Comparison of ENCODE assay signal across 17 cellular contexts in the genomic region with DNA sequence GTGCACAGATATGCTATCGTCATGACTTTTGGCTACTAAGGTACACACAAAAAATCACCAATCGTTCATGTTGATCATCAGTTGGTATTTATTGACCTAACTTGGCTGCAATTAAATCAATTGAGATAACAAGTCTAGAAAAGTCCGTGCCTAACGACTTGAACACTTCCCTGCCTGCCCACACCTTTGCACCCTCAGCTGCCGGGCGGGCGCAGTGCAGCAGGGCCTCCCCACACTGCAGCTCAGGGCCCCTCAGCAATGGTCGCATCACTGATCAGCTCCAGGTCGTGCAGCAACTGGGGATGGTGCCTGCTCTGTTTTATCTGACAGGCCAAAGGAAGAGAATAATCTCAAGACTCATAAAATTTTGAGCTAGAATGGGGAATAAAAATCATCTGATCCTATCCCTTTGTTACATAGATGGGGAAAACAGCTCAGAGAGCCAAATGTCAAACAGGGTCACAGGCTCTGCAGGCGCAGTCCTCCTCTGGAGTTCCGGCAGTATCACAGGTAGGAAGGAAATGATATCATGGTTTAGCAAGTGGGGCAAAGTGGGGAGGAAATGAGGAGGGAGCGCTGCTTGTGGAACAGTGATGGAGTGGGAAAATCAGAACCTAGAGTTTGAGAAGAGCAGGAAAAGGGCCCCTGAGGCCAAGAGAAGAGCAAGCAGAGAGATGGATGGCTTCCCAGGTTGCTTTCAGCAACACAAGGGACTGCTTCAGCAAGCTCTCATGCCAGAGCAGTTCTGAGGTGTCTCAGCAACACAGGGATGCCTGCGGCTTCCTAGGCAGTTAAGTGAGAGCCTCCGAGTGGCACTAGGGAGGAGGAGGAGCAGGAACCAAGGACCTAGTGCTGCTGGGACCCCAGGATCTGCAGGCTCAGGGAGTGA. TPM values are rescaled to one million over a fixed set of nuclear protein-coding genes. Genes with fewer than 3 reads are reported as not detected.
A peak's percentile ranks its signal among the peaks of the same experiment; 100 is the strongest.
DNase-seq lines count a peak whose midpoint lies in the region; ATAC-seq and TF ChIP-seq lines count a peak whose summit lies in the region.
"Had no signal": no experiment of that assay in that cellular context is flagged by ENCODE, and none has a peak within 500 bp of the region (broad histone marks: within the 10 kb centered on the region; RNA-seq: fewer than 3 reads in every experiment).

No MANE protein-coding gene starts in this region.

- H3K36me3 ChIP-seq in CD8-positive, alpha-beta T cell (ENCODE audit: insufficient read depth, low read length), result peaks cover 5% of the 10 kb centered on the region
- H3K36me3 ChIP-seq in mesodermal cell (ENCODE audit: control insufficient read depth, insufficient read depth, low read length), result peaks cover 62% of the 10 kb centered on the region

- 82 to 95% methylated on average over 11 to 14 of the region's 14 CpGs for WGBS in mesodermal cell (ENCODE audit: insufficient coverage in 2 of 2), 2 experiments

- no peak for TF ChIP-seq CTCF in CD8-positive, alpha-beta T cell (IDR thresholded peaks at IDR 0.05)

- peak; percentile 44 for DNase-seq in AG08395 (ENCODE audit: low spot score)
- DNase-seq in CD8-positive, alpha-beta T cell, result no peak
- no peak for DNase-seq in activated T-helper 1 cell treated with anti-CD3 and anti-CD28 coated beads, Interleukin-12 subunit alpha, Interleukin-12 subunit beta, Interleukin-2, Interleukin-4 antibody, amounts not matched to agents 30 ng/mL and 10 ng/mL and 1 ng/mL, durations not matched to agents 14 hours and 24 hours and 36 hours (ENCODE audit: low spot score)
- DNase-seq in NOMO-1 treated with dmso at 0.1 percent for 144 hours (lab: John Stamatoyannopoulos, UW; ENCODE audit: unreplicated experiment), result no peak
- DNase-seq in NCI-H510A (lab: John Stamatoyannopoulos, UW), result no peak
- no peak for DNase-seq in iPS-NIHi11 (ENCODE audit: low spot score)
- no peak for DNase-seq in ureter (ENCODE audit: low spot score)
- DNase-seq: activated CD4-positive, alpha-beta T cell treated with anti-CD3 and anti-CD28 coated beads for 48 hours; DMS 273 treated with DMSO at 0.1 percent for 48 hours; immature natural killer cell; NCI-H146; retina had no signal

- H3K27ac Mint-ChIP-seq in CD8-positive, alpha-beta T cell, result peak overlapping the region; percentile 16
- peak overlapping the region; percentile 5 for H3K27ac Mint-ChIP-seq in activated T-helper 1 cell treated with anti-CD3 and anti-CD28 coated beads, Interleukin-12 subunit alpha, Interleukin-12 subunit beta, Interleukin-2, Interleukin-4 antibody, amounts not matched to agents 30 ng/mL and 10 ng/mL and 1 ng/mL, durations not matched to agents 14 hours and 24 hours and 36 hours

- H3K9me3 Mint-ChIP-seq in CD8-positive, alpha-beta T cell, result no peaks in the 10 kb centered on the region
- no peaks in the 10 kb centered on the region for H3K9me3 Mint-ChIP-seq in activated T-helper 1 cell treated with anti-CD3 and anti-CD28 coated beads, Interleukin-12 subunit alpha, Interleukin-12 subunit beta, Interleukin-2, Interleukin-4 antibody, amounts not matched to agents 30 ng/mL and 10 ng/mL and 1 ng/mL, durations not matched to agents 14 hours and 24 hours and 36 hours
- H3K9me3 Mint-ChIP-seq: immature natural killer cell had no signal

- no peaks in the 10 kb centered on the region for H3K27me3 ChIP-seq in CD8-positive, alpha-beta T cell (ENCODE audit: insufficient read depth, low read length)
- H3K27me3 ChIP-seq: SJSA1 had no signal

- POLR2A ChIA-PET in CD8-positive, alpha-beta T cell (lab: Charles Lee), result no interaction called here

- CTCF ChIA-PET in CD8-positive, alpha-beta T cell (lab: Charles Lee), result no interaction called here

- no peak overlapping the region for H3K4me3 ChIP-seq in CD8-positive, alpha-beta T cell (ENCODE audit: low read depth, low read length)
- H3K4me3 ChIP-seq in mesodermal cell (ENCODE audit: extremely low read depth, insufficient read depth, low read length, poor library complexity, severe bottlenecking), result no peak overlapping the region
- H3K4me3 ChIP-seq: coronary artery, lung, SJSA1 had no signal

- no peak overlapping the region for H3K27ac ChIP-seq in CD8-positive, alpha-beta T cell (ENCODE audit: low read depth, low read length)
- H3K27ac ChIP-seq in mesodermal cell (ENCODE audit: low read depth, low read length, severe bottlenecking), result peak overlapping the region; percentile 10
- H3K27ac ChIP-seq: epithelial cell of prostate, SJSA1 had no signal

- intact Hi-C loops in CD8-positive, alpha-beta T cell (cut with DNase I, micrococcal nuclease), result no loop called here
- intact Hi-C loops in activated T-helper 1 cell treated with anti-CD3 and anti-CD28 coated beads, Interleukin-12 subunit alpha, Interleukin-12 subunit beta, Interleukin-2, Interleukin-4 antibody, amounts not matched to agents 30 ng/mL and 10 ng/mL and 1 ng/mL, durations not matched to agents 14 hours and 24 hours and 36 hours (cut with micrococcal nuclease), result no loop called here

- no peaks in the 10 kb centered on the region for H3K4me1 ChIP-seq in CD8-positive, alpha-beta T cell (ENCODE audit: insufficient read depth, low read length)
- peaks cover 20% of the 10 kb centered on the region for H3K4me1 ChIP-seq in mesodermal cell (ENCODE audit: control insufficient read depth, insufficient read depth, low read length, poor library complexity, severe bottlenecking)

- no peak for ATAC-seq in CD8-positive, alpha-beta T cell

- peaks cover 46% of the 10 kb centered on the region for H3K36me3 Mint-ChIP-seq in CD8-positive, alpha-beta T cell
- peaks cover 18% of the 10 kb centered on the region for H3K36me3 Mint-ChIP-seq in activated T-helper 1 cell treated with anti-CD3 and anti-CD28 coated beads, Interleukin-12 subunit alpha, Interleukin-12 subunit beta, Interleukin-2, Interleukin-4 antibody, amounts not matched to agents 30 ng/mL and 10 ng/mL and 1 ng/mL, durations not matched to agents 14 hours and 24 hours and 36 hours (ENCODE audit: low read depth)

- H3K4me1 Mint-ChIP-seq in CD8-positive, alpha-beta T cell (ENCODE audit: low read depth), result peaks cover 10% of the 10 kb centered on the region
- peaks cover 29% of the 10 kb centered on the region for H3K4me1 Mint-ChIP-seq in activated T-helper 1 cell treated with anti-CD3 and anti-CD28 coated beads, Interleukin-12 subunit alpha, Interleukin-12 subunit beta, Interleukin-2, Interleukin-4 antibody, amounts not matched to agents 30 ng/mL and 10 ng/mL and 1 ng/mL, durations not matched to agents 14 hours and 24 hours and 36 hours (ENCODE audit: low read depth)

- H3K27me3 Mint-ChIP-seq in CD8-positive, alpha-beta T cell (ENCODE audit: low read depth), result no peaks in the 10 kb centered on the region
- no peaks in the 10 kb centered on the region for H3K27me3 Mint-ChIP-seq in activated T-helper 1 cell treated with anti-CD3 and anti-CD28 coated beads, Interleukin-12 subunit alpha, Interleukin-12 subunit beta, Interleukin-2, Interleukin-4 antibody, amounts not matched to agents 30 ng/mL and 10 ng/mL and 1 ng/mL, durations not matched to agents 14 hours and 24 hours and 36 hours (ENCODE audit: insufficient read depth)

- no peak overlapping the region for H3K4me3 Mint-ChIP-seq in CD8-positive, alpha-beta T cell
- H3K4me3 Mint-ChIP-seq in activated T-helper 1 cell treated with anti-CD3 and anti-CD28 coated beads, Interleukin-12 subunit alpha, Interleukin-12 subunit beta, Interleukin-2, Interleukin-4 antibody, amounts not matched to agents 30 ng/mL and 10 ng/mL and 1 ng/mL, durations not matched to agents 14 hours and 24 hours and 36 hours, result no peak overlapping the region
- H3K4me3 Mint-ChIP-seq: immature natural killer cell had no signal

- H3K9me3 ChIP-seq in CD8-positive, alpha-beta T cell (ENCODE audit: low read length), result no peaks in the 10 kb centered on the region
- H3K9me3 ChIP-seq in mesodermal cell (ENCODE audit: control insufficient read depth, low read length), result no peaks in the 10 kb centered on the region
- H3K9me3 ChIP-seq: SJSA1 had no signal

RNA-seq across cellular contexts. Expression of a gene that starts 57.5 kb away (rescaled TPM):
- total RNA-seq in CD8-positive, alpha-beta T cell, result 10 to 100 TPM; 15.2 to 18.4 TPM
- 128 and 138 TPM in 2 replicates for total RNA-seq in activated T-helper 1 cell treated with anti-CD3 and anti-CD28 coated beads, Interleukin-12 subunit alpha, Interleukin-12 subunit beta, Interleukin-2, Interleukin-4 antibody, amounts not matched to agents 30 ng/mL and 10 ng/mL and 1 ng/mL, durations not matched to agents 14 hours and 24 hours and 36 hours
- polyA plus RNA-seq in mesodermal cell (2013, experiment 1 of 2), result 23.5 TPM
- polyA plus RNA-seq in mesodermal cell (2013, experiment 2 of 2), result 21.4 TPM
- total RNA-seq in ureter, result 84.8 TPM
